In genomic region chr11:75079546-75079945, GRCh38 we compare ENCODE assay signal across 3 cellular contexts.
TF ChIP-seq lines count a peak whose summit lies in the region.

No MANE protein-coding gene starts in this region.

TF ChIP-seq in HepG2, 621 proteins besides CTCF, POLR2A, EP300 and RAD21:
- TF ChIP-seq ZNF180 (CRISPR knock-in tag; IDR thresholded peaks at IDR 0.05; ENCODE audit: borderline replicate concordance, low read depth), result no peak
- TF ChIP-seq ZNF674 (CRISPR knock-in tag; IDR thresholded peaks at IDR 0.05; ENCODE audit: low read depth), result no peak
- no peak for TF ChIP-seq ZNF292 (CRISPR knock-in tag; IDR thresholded peaks at IDR 0.05; ENCODE audit: borderline replicate concordance, low read depth)
- TF ChIP-seq ZNF17 (CRISPR knock-in tag; IDR thresholded peaks at IDR 0.05), result no peak
- 0 out of 2 replicates have a peak, but pooled peaks have one; percentile 4 for TF ChIP-seq CREB1 (IDR thresholded peaks at IDR 0.05)
- TF ChIP-seq CREB1 (CRISPR knock-in tag; IDR thresholded peaks at IDR 0.05), result no peak
- TF ChIP-seq JDP2 (CRISPR knock-in tag; IDR thresholded peaks at IDR 0.05; ENCODE audit: borderline replicate concordance), result no peak
- no peak for TF ChIP-seq ZNF816 (CRISPR knock-in tag; IDR thresholded peaks at IDR 0.05; ENCODE audit: borderline replicate concordance)
- no peak for TF ChIP-seq SMARCE1 (IDR thresholded peaks at IDR 0.05; ENCODE audit: borderline replicate concordance)
TF ChIP-seq in HepG2: peak in this region for 1.

TF ChIP-seq in HEK293, 187 proteins besides CTCF, POLR2A, EP300 and RAD21:
- TF ChIP-seq ZNF311 (tag by site-specific recombination; IDR thresholded peaks at IDR 0.05; ENCODE audit: borderline replicate concordance), result no peak
- TF ChIP-seq, protein P1, sequence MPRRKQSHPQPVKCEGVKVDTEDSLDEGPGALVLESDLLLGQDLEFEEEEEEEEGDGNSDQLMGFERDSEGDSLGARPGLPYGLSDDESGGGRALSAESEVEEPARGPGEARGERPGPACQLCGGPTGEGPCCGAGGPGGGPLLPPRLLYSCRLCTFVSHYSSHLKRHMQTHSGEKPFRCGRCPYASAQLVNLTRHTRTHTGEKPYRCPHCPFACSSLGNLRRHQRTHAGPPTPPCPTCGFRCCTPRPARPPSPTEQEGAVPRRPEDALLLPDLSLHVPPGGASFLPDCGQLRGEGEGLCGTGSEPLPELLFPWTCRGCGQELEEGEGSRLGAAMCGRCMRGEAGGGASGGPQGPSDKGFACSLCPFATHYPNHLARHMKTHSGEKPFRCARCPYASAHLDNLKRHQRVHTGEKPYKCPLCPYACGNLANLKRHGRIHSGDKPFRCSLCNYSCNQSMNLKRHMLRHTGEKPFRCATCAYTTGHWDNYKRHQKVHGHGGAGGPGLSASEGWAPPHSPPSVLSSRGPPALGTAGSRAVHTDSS (tag by site-specific recombination; IDR thresholded peaks at IDR 0.05), result peak; percentile 86

TF ChIP-seq in GM12878, 131 proteins besides CTCF, POLR2A, EP300 and RAD21:
- TF ChIP-seq SMAD1 (IDR thresholded peaks at IDR 0.05; ENCODE audit: low read depth, partially characterized antibody), result no peak
- no peak for TF ChIP-seq NRF1 (conservative IDR thresholded peaks at IDR 0.05; ENCODE audit: low read depth, low read length)
- TF ChIP-seq ZNF592 (IDR thresholded peaks at IDR 0.05), result no peak
- TF ChIP-seq, protein P2, sequence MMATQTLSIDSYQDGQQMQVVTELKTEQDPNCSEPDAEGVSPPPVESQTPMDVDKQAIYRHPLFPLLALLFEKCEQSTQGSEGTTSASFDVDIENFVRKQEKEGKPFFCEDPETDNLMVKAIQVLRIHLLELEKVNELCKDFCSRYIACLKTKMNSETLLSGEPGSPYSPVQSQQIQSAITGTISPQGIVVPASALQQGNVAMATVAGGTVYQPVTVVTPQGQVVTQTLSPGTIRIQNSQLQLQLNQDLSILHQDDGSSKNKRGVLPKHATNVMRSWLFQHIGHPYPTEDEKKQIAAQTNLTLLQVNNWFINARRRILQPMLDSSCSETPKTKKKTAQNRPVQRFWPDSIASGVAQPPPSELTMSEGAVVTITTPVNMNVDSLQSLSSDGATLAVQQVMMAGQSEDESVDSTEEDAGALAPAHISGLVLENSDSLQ (IDR thresholded peaks at IDR 0.05), result no peak
- TF ChIP-seq ZNF384 (IDR thresholded peaks at IDR 0.05; ENCODE audit: borderline replicate concordance, low read depth, low read length), result no peak
- no peak for TF ChIP-seq PBX3 (IDR thresholded peaks at IDR 0.05; ENCODE audit: insufficient replicate concordance, low read depth, low read length)
- TF ChIP-seq RELB (IDR thresholded peaks at IDR 0.05; ENCODE audit: low read depth), result no peak
- no peak for TF ChIP-seq RFX5 (IDR thresholded peaks at IDR 0.05; ENCODE audit: low read depth, low read length)
- no peak for TF ChIP-seq BMI1 (IDR thresholded peaks at IDR 0.05; ENCODE audit: borderline replicate concordance)
- no peak for TF ChIP-seq CHD1 (IDR thresholded peaks at IDR 0.05; ENCODE audit: low read depth, low read length)
- TF ChIP-seq CBX3 (IDR thresholded peaks at IDR 0.05; ENCODE audit: borderline replicate concordance, low read depth), result no peak
- TF ChIP-seq, protein P3, sequence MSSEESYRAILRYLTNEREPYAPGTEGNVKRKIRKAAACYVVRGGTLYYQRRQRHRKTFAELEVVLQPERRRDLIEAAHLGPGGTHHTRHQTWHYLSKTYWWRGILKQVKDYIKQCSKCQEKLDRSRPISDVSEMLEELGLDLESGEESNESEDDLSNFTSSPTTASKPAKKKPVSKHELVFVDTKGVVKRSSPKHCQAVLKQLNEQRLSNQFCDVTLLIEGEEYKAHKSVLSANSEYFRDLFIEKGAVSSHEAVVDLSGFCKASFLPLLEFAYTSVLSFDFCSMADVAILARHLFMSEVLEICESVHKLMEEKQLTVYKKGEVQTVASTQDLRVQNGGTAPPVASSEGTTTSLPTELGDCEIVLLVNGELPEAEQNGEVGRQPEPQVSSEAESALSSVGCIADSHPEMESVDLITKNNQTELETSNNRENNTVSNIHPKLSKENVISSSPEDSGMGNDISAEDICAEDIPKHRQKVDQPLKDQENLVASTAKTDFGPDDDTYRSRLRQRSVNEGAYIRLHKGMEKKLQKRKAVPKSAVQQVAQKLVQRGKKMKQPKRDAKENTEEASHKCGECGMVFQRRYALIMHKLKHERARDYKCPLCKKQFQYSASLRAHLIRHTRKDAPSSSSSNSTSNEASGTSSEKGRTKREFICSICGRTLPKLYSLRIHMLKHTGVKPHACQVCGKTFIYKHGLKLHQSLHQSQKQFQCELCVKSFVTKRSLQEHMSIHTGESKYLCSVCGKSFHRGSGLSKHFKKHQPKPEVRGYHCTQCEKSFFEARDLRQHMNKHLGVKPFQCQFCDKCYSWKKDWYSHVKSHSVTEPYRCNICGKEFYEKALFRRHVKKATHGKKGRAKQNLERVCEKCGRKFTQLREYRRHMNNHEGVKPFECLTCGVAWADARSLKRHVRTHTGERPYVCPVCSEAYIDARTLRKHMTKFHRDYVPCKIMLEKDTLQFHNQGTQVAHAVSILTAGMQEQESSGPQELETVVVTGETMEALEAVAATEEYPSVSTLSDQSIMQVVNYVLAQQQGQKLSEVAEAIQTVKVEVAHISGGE (CRISPR knock-in tag; IDR thresholded peaks at IDR 0.05), result no peak
- no peak for TF ChIP-seq BCLAF1 (IDR thresholded peaks at IDR 0.05)
TF ChIP-seq in GM12878: peak in this region for 0.
